ENCODE assay signal across 14 cellular contexts in the genomic region with DNA sequence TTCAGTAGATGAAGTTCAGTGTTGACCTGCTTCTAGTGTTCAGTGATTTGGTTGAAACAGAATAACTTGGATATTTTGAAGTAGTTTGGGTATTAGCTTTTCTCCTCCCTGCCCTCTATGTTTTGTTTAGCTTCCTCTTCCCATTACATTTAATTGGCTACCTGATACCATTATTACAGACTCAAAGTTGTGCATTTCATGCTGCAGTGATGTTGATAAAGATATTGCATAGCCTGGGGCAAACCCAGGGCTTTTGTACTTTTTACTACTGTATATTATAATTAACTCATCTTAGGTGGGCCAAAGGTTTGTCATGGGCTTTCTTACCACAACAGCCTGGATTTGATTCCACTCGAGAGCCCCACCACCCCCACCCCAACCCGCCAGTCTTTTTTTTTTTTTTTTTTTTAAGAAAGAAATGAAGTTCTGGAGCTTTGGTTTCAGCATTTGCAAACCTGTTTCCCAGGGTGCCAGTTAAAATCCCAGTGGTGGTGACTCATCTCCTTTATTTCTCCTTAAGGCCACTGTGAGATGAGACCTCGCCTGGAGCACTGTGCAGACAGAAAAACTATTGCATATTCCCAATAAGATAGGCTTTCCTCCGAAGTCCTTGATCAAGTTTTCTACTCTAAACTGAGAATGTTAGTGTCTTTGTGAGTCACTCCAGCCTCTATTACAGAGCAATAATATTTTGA.
DNase-seq lines count a peak whose midpoint lies in the region; ATAC-seq, FAIRE-seq and TF ChIP-seq lines count a peak whose summit lies in the region.
"Had no signal": no experiment of that assay in that cellular context is flagged by ENCODE, and none has a peak within 500 bp of the region (broad histone marks: within the 10 kb centered on the region; RNA-seq: fewer than 3 reads in every experiment).

No MANE protein-coding gene starts in this region.

- H4K91ac ChIP-seq in mesenchymal stem cell (ENCODE audit: low read length), result no peak overlapping the region

- ATAC-seq in HG03354 (IDR thresholded peaks at IDR 0.05; ENCODE audit: poor library complexity, severe bottlenecking, unreplicated experiment), result no peak
- ATAC-seq in activated CD4-positive, alpha-beta T cell treated with anti-CD3 and anti-CD28 coated beads for 36 hours, result no peak
- ATAC-seq: activated T-cell treated with anti-CD3 and anti-CD28 coated beads, Interleukin-2, amount 50 U/mL, for 72 hours had no signal

- no peak overlapping the region for H2BK5ac ChIP-seq in mesenchymal stem cell (ENCODE audit: low read depth, low read length, poor library complexity, severe bottlenecking)

- H3K79me2 ChIP-seq in astrocyte (ENCODE audit: insufficient read depth, low read length), result no peaks in the 10 kb centered on the region

- CTCF ChIA-PET in activated naive CD4-positive, alpha-beta T cell treated with anti-CD3 and anti-CD28 coated beads, Interleukin-2, amount 10 ng/mL, durations not matched to agents 7 days and 5 days (lab: Charles Lee), result no interaction called here
- CTCF ChIA-PET in activated CD4-positive, alpha-beta T cell treated with anti-CD3 and anti-CD28 coated beads for 36 hours (lab: Charles Lee), result no interaction called here

- no peak overlapping the region for H3K18ac ChIP-seq in mesenchymal stem cell (ENCODE audit: low read depth in 1 of 2, low read length in 2 of 2)

- H3K27me3 ChIP-seq in MG63 (no peaks in the 10 kb centered on the region), astrocyte (ENCODE audit: insufficient read depth, low read length) (no peaks in the 10 kb centered on the region), mesenchymal stem cell (ENCODE audit: control insufficient read depth in 1 of 2, insufficient read depth in 1 of 2, low read length in 2 of 2) (no peaks in the 10 kb centered on the region)

- H3K36me3 ChIP-seq in MG63 (no peaks in the 10 kb centered on the region), astrocyte (ENCODE audit: insufficient read depth, low read length) (no peaks in the 10 kb centered on the region), mesenchymal stem cell (ENCODE audit: control insufficient read depth in 1 of 2, insufficient read depth in 2 of 2, low read depth in 1 of 2, low read length in 2 of 2) (no peaks in the 10 kb centered on the region)

- peaks cover 34% of the 10 kb centered on the region for H3K4me1 Mint-ChIP-seq in astrocyte (ENCODE audit: low read depth, unreplicated experiment)
- H3K4me1 Mint-ChIP-seq in T-helper 2 cell treated with Interferon-gamma antibody and Interleukin-4, amounts not matched to agents 5 μg/mL and 100 μg/mL, for 36 hours (ENCODE audit: low read depth), result no peaks in the 10 kb centered on the region
- no peaks in the 10 kb centered on the region for H3K4me1 Mint-ChIP-seq in activated naive CD4-positive, alpha-beta T cell treated with anti-CD3 and anti-CD28 coated beads, Interleukin-2, amount 10 ng/mL, durations not matched to agents 7 days and 5 days
- H3K4me1 Mint-ChIP-seq in activated CD4-positive, alpha-beta T cell treated with anti-CD3 and anti-CD28 coated beads for 36 hours, result no peaks in the 10 kb centered on the region
- H3K4me1 Mint-ChIP-seq: CD14-positive monocyte had no signal

- H3K9me3 ChIP-seq in MG63 (no peaks in the 10 kb centered on the region), astrocyte (ENCODE audit: insufficient read depth, low read depth, low read length) (no peaks in the 10 kb centered on the region), mesenchymal stem cell (ENCODE audit: control insufficient read depth, low read length) (no peaks in the 10 kb centered on the region)

- H3K4me2 ChIP-seq in astrocyte (ENCODE audit: low read length), result no peak overlapping the region
- no peak overlapping the region for H3K4me2 ChIP-seq in mesenchymal stem cell (ENCODE audit: low read length, poor library complexity, severe bottlenecking)

- H2AFZ ChIP-seq in astrocyte (ENCODE audit: low read depth, low read length) (no peak overlapping the region), mesenchymal stem cell (ENCODE audit: low read depth, low read length) (no peak overlapping the region)

- H3K27me3 Mint-ChIP-seq in astrocyte (ENCODE audit: low read depth, unreplicated experiment), result no peaks in the 10 kb centered on the region
- no peaks in the 10 kb centered on the region for H3K27me3 Mint-ChIP-seq in T-helper 2 cell treated with Interferon-gamma antibody and Interleukin-4, amounts not matched to agents 5 μg/mL and 100 μg/mL, for 36 hours (ENCODE audit: low read depth)
- H3K27me3 Mint-ChIP-seq in activated naive CD4-positive, alpha-beta T cell treated with anti-CD3 and anti-CD28 coated beads, Interleukin-2, amount 10 ng/mL, durations not matched to agents 7 days and 5 days, result no peaks in the 10 kb centered on the region
- no peaks in the 10 kb centered on the region for H3K27me3 Mint-ChIP-seq in activated CD4-positive, alpha-beta T cell treated with anti-CD3 and anti-CD28 coated beads for 36 hours
- H3K27me3 Mint-ChIP-seq: stimulated activated naive CD8-positive, alpha-beta T cell treated with anti-CD3 and anti-CD28 coated beads, Interleukin-15, Interleukin-2, amounts not matched to agents 100 ng/mL and 50 ng/mL, for 24 hours had no signal

- no peaks in the 10 kb centered on the region for H4K20me1 ChIP-seq in astrocyte (ENCODE audit: insufficient read depth, low read length)

- intact Hi-C loops in activated CD4-positive, alpha-beta T cell treated with anti-CD3 and anti-CD28 coated beads for 36 hours (cut with DNase I, micrococcal nuclease), result no loop called here

- peaks cover 4% of the 10 kb centered on the region for H3K4me1 ChIP-seq in astrocyte (ENCODE audit: insufficient read depth, low read length)
- H3K4me1 ChIP-seq in mesenchymal stem cell (ENCODE audit: control insufficient read depth, insufficient read depth, low read depth, low read length), result peaks cover 4% of the 10 kb centered on the region

- peak overlapping the region; percentile 87 for H3K27ac Mint-ChIP-seq in astrocyte (ENCODE audit: unreplicated experiment)
- H3K27ac Mint-ChIP-seq in T-helper 2 cell treated with Interferon-gamma antibody and Interleukin-4, amounts not matched to agents 5 μg/mL and 100 μg/mL, for 36 hours, result no peak overlapping the region
- no peak overlapping the region for H3K27ac Mint-ChIP-seq in activated naive CD4-positive, alpha-beta T cell treated with anti-CD3 and anti-CD28 coated beads, Interleukin-2, amount 10 ng/mL, durations not matched to agents 7 days and 5 days
- no peak overlapping the region for H3K27ac Mint-ChIP-seq in activated CD4-positive, alpha-beta T cell treated with anti-CD3 and anti-CD28 coated beads for 36 hours
- H3K27ac Mint-ChIP-seq: activated T-cell treated with anti-CD3 and anti-CD28 coated beads, Interleukin-2, amount 50 U/mL, for 72 hours; CD14-positive monocyte; stimulated activated naive CD8-positive, alpha-beta T cell treated with anti-CD3 and anti-CD28 coated beads, Interleukin-15, Interleukin-2, amounts not matched to agents 100 ng/mL and 50 ng/mL, for 24 hours had no signal

- H3K4ac ChIP-seq in mesenchymal stem cell (ENCODE audit: low read depth in 1 of 2, low read length in 2 of 2), result no peak overlapping the region

- peak overlapping the region; percentile 5 for H3K27ac ChIP-seq in astrocyte (ENCODE audit: low read depth, low read length)
- peak overlapping the region; percentile 59 for H3K27ac ChIP-seq in mesenchymal stem cell (ENCODE audit: low read length, poor library complexity, severe bottlenecking)
- H3K27ac ChIP-seq: SK-N-MC had no signal

- no peaks in the 10 kb centered on the region for H3K9me3 Mint-ChIP-seq in astrocyte (ENCODE audit: unreplicated experiment)
- H3K9me3 Mint-ChIP-seq in T-helper 2 cell treated with Interferon-gamma antibody and Interleukin-4, amounts not matched to agents 5 μg/mL and 100 μg/mL, for 36 hours, result no peaks in the 10 kb centered on the region
- no peaks in the 10 kb centered on the region for H3K9me3 Mint-ChIP-seq in activated naive CD4-positive, alpha-beta T cell treated with anti-CD3 and anti-CD28 coated beads, Interleukin-2, amount 10 ng/mL, durations not matched to agents 7 days and 5 days
- H3K9me3 Mint-ChIP-seq in activated CD4-positive, alpha-beta T cell treated with anti-CD3 and anti-CD28 coated beads for 36 hours (ENCODE audit: low read depth), result no peaks in the 10 kb centered on the region
- H3K9me3 Mint-ChIP-seq: activated T-cell treated with anti-CD3 and anti-CD28 coated beads, Interleukin-2, amount 50 U/mL, for 72 hours; stimulated activated naive CD8-positive, alpha-beta T cell treated with anti-CD3 and anti-CD28 coated beads, Interleukin-15, Interleukin-2, amounts not matched to agents 100 ng/mL and 50 ng/mL, for 24 hours had no signal

- H3K14ac ChIP-seq in mesenchymal stem cell (ENCODE audit: low read length in 2 of 2), result no peak overlapping the region

- H2BK15ac ChIP-seq in mesenchymal stem cell (ENCODE audit: low read depth, poor library complexity, severe bottlenecking), result no peak overlapping the region

- no peaks in the 10 kb centered on the region for H3K79me1 ChIP-seq in mesenchymal stem cell (replicated peaks; ENCODE audit: low read length, poor library complexity, severe bottlenecking)

- DNase-seq in EL (peak; percentile 65), MG63 (peak; percentile 1), astrocyte (ENCODE audit: low read depth) (peak; percentile 8), mesenchymal stem cell (peak; percentile 27)
- DNase-seq in T-helper 2 cell treated with Interferon-gamma antibody and Interleukin-4, amounts not matched to agents 5 μg/mL and 100 μg/mL, for 36 hours (ENCODE audit: low spot score), result no peak
- no peak for DNase-seq in activated naive CD4-positive, alpha-beta T cell treated with anti-CD3 and anti-CD28 coated beads, Interleukin-2, amount 10 ng/mL, durations not matched to agents 7 days and 5 days
- no peak for DNase-seq in activated CD4-positive, alpha-beta T cell treated with anti-CD3 and anti-CD28 coated beads for 36 hours
- DNase-seq: activated T-cell treated with anti-CD3 and anti-CD28 coated beads, Interleukin-2, amount 50 U/mL, for 72 hours; NCI-H2227 treated with DMSO at 0.1 percent for 48 hours; stimulated activated CD4-positive, alpha-beta T cell treated with anti-CD3 and anti-CD28 coated beads, Interleukin-4, amount 100 ng/mL, for 4 hours had no signal

- no peak for FAIRE-seq in astrocyte (lab: Jason Lieb, UNC)

- H3K4me3 ChIP-seq in MG63 (no peak overlapping the region), astrocyte (ENCODE audit: insufficient read depth, low read depth, low read length) (no peak overlapping the region), mesenchymal stem cell (ENCODE audit: insufficient read depth in 1 of 2, low read depth in 1 of 2, low read length in 2 of 2) (no peak overlapping the region)
- H3K4me3 ChIP-seq: SK-N-MC had no signal

- no peak overlapping the region for H2BK120ac ChIP-seq in mesenchymal stem cell (ENCODE audit: low read depth, low read length)

- no peak overlapping the region for H3K4me3 Mint-ChIP-seq in astrocyte (ENCODE audit: unreplicated experiment)
- no peak overlapping the region for H3K4me3 Mint-ChIP-seq in T-helper 2 cell treated with Interferon-gamma antibody and Interleukin-4, amounts not matched to agents 5 μg/mL and 100 μg/mL, for 36 hours
- H3K4me3 Mint-ChIP-seq in activated naive CD4-positive, alpha-beta T cell treated with anti-CD3 and anti-CD28 coated beads, Interleukin-2, amount 10 ng/mL, durations not matched to agents 7 days and 5 days, result no peak overlapping the region
- H3K4me3 Mint-ChIP-seq in activated CD4-positive, alpha-beta T cell treated with anti-CD3 and anti-CD28 coated beads for 36 hours, result no peak overlapping the region
- H3K4me3 Mint-ChIP-seq: activated T-cell treated with anti-CD3 and anti-CD28 coated beads, Interleukin-2, amount 50 U/mL, for 72 hours; CD14-positive monocyte; stimulated activated naive CD8-positive, alpha-beta T cell treated with anti-CD3 and anti-CD28 coated beads, Interleukin-15, Interleukin-2, amounts not matched to agents 100 ng/mL and 50 ng/mL, for 24 hours had no signal

- no CpG with 5 or more reads among the region's 4 CpGs for WGBS in mesenchymal stem cell

- H3K23ac ChIP-seq in mesenchymal stem cell (ENCODE audit: low read length in 2 of 2), result no peak overlapping the region

- H3K9ac ChIP-seq in astrocyte (ENCODE audit: low read length) (no peak overlapping the region), mesenchymal stem cell (ENCODE audit: low read length) (no peak overlapping the region)

- H4K8ac ChIP-seq in mesenchymal stem cell (ENCODE audit: low read length), result no peak overlapping the region

- POLR2A ChIA-PET in activated CD4-positive, alpha-beta T cell treated with anti-CD3 and anti-CD28 coated beads for 36 hours (lab: Charles Lee), result no interaction called here

- H2AK5ac ChIP-seq in mesenchymal stem cell (ENCODE audit: low read length, severe bottlenecking), result no peak overlapping the region

- no peak for TF ChIP-seq CTCF in astrocyte (IDR thresholded peaks at IDR 0.05; ENCODE audit: insufficient read depth, low read depth, low read length)

- H3K36me3 Mint-ChIP-seq in astrocyte (ENCODE audit: low read depth, unreplicated experiment), result no peaks in the 10 kb centered on the region
- no peaks in the 10 kb centered on the region for H3K36me3 Mint-ChIP-seq in T-helper 2 cell treated with Interferon-gamma antibody and Interleukin-4, amounts not matched to agents 5 μg/mL and 100 μg/mL, for 36 hours (ENCODE audit: low read depth)
- no peaks in the 10 kb centered on the region for H3K36me3 Mint-ChIP-seq in activated naive CD4-positive, alpha-beta T cell treated with anti-CD3 and anti-CD28 coated beads, Interleukin-2, amount 10 ng/mL, durations not matched to agents 7 days and 5 days
- no peaks in the 10 kb centered on the region for H3K36me3 Mint-ChIP-seq in activated CD4-positive, alpha-beta T cell treated with anti-CD3 and anti-CD28 coated beads for 36 hours (ENCODE audit: low read depth)
- H3K36me3 Mint-ChIP-seq: CD14-positive monocyte had no signal

- no peak overlapping the region for H2BK12ac ChIP-seq in mesenchymal stem cell (ENCODE audit: low read length in 2 of 2)

Comparison
In these comparisons a context has a peak if more than half of its experiments do, and no peak if none do; other contexts are left out.
1. DNase-seq: peak in EL (single experiment), MG63 (single experiment), astrocyte (single experiment) and mesenchymal stem cell (single experiment); none in T-helper 2 cell treated with Interferon-gamma antibody and Interleukin-4, amounts not matched to agents 5 μg/mL and 100 μg/mL, for 36 hours (single experiment), activated naive CD4-positive, alpha-beta T cell treated with anti-CD3 and anti-CD28 coated beads, Interleukin-2, amount 10 ng/mL, durations not matched to agents 7 days and 5 days (single experiment) and activated CD4-positive, alpha-beta T cell treated with anti-CD3 and anti-CD28 coated beads for 36 hours (single experiment).